ENCODE assay signal across 7 cellular contexts in the genomic region with DNA sequence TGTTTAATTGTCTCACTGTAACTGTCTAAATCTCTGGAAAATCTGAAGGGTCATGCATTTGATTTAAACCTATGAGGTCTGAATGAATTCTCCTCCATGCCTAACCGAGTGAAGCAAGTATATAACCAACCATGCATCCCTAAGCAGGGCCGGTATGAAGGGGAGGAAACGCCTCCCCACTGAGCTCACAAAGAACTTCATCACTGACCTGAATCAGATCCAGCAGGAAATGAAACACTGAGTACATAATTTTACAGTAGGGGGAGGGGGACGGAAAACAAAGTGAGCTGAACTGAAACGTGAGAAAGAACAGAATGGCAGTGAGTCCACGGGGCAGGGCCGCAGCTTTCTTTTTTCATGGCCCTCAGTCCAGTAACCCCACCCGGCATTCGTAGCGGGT.
DNase-seq lines count a peak whose midpoint lies in the region; ATAC-seq, FAIRE-seq and TF ChIP-seq lines count a peak whose summit lies in the region.
"Not testable (repeated sequence)": the region's sequence is repeated elsewhere in the genome, so short reads cannot be mapped to it uniquely, and the experiment has no call there.

No MANE protein-coding gene starts in this region.

- not testable (repeated sequence) for H3K79me2 ChIP-seq in SK-N-SH (ENCODE audit: insufficient read depth)

- POLR2A ChIA-PET in SK-N-SH (lab: Yijun Ruan, JAX), result not testable (repeated sequence)

- CTCF ChIA-PET in SK-N-SH (lab: Yijun Ruan, JAX), result not testable (repeated sequence)

- H2AFZ ChIP-seq in SK-N-SH (ENCODE audit: low read depth), result peak overlapping the region; percentile 85; the same call in 1 of the 2 replicates

- H4K20me1 ChIP-seq in SK-N-SH (ENCODE audit: insufficient read depth), result not testable (repeated sequence)

- H3K9me2 ChIP-seq in SK-N-SH, result not testable (repeated sequence)

- H3K27me3 ChIP-seq in SK-N-SH (ENCODE audit: insufficient read depth); bronchial epithelial cell (ENCODE audit: control insufficient read depth, insufficient read depth, low read length); heart right ventricle: not testable (repeated sequence)

- not testable (repeated sequence) for TF ChIP-seq EP300 in SK-N-SH (IDR thresholded peaks at IDR 0.05; ENCODE audit: borderline replicate concordance in 1 of 2, low read depth in 1 of 2, low read length in 1 of 2)

- not testable (repeated sequence) for ATAC-seq in heart right ventricle

- not testable (repeated sequence) for H3K9me3 ChIP-seq in SK-N-SH, heart right ventricle

- not testable (repeated sequence) for H3K4me3 ChIP-seq in SK-N-SH (ENCODE audit: low read depth in 2 of 2, low read length in 1 of 2); bronchial epithelial cell (ENCODE audit: low read depth, low read length); heart right ventricle; retinal pigment epithelial cell (ENCODE audit: low read length)

- H3K27ac ChIP-seq in SK-N-SH (ENCODE audit: low read depth in 2 of 2, low read length in 1 of 2) (peak overlapping the region in 1 of 2 experiments; percentile 56; a peak in 2 of 4 replicates), heart right ventricle (peak overlapping the region in 6 of 10 donors; percentile 34 to 73 (median 47))

- WGBS in SK-N-SH (ENCODE audit: low lambda C conversion rate), result 7% methylated on average over 7 of the region's 10 CpGs
- 43 to 74% methylated on average over 6 to 7 of the region's 10 CpGs for WGBS in heart right ventricle, 2 donors

- intact Hi-C loops in heart right ventricle (cut with DNase I), result not testable (repeated sequence)

- not testable (repeated sequence) for TF ChIP-seq RAD21 in SK-N-SH (IDR thresholded peaks at IDR 0.05; ENCODE audit: low read length)

- DNase-seq in Daoy (ENCODE audit: low read depth) (peak; percentile 72), HT-29 (ENCODE audit: low spot score) (peak; percentile 56), NCI-H460 (ENCODE audit: extremely low read depth, low read depth) (peak; percentile 40), bronchial epithelial cell (ENCODE audit: low read depth) (peak; percentile 10), heart right ventricle (peak in 1 of 2 donors; percentile 17), retinal pigment epithelial cell (ENCODE audit: low read depth) (peak; percentile 16)
- not testable (repeated sequence) for DNase-seq in SK-N-SH

- peak overlapping the region; percentile 51; the same call in 1 of the 2 replicates for H3K4me2 ChIP-seq in SK-N-SH

- not testable (repeated sequence) for H3K36me3 ChIP-seq in SK-N-SH (replicated peaks in 1 of 2; ENCODE audit: control insufficient read depth in 1 of 2, insufficient read depth in 2 of 2, low read length in 1 of 2); bronchial epithelial cell (ENCODE audit: control insufficient read depth, insufficient read depth, low read length); heart right ventricle

- not testable (repeated sequence) for TF ChIP-seq CTCF in SK-N-SH (IDR thresholded peaks at IDR 0.05); bronchial epithelial cell (IDR thresholded peaks at IDR 0.05; ENCODE audit: insufficient read depth, low read length, severe bottlenecking); heart right ventricle (IDR thresholded peaks at IDR 0.05); retinal pigment epithelial cell (conservative IDR thresholded peaks at IDR 0.05; ENCODE audit: low read depth, low read length)

- not testable (repeated sequence) for FAIRE-seq in bronchial epithelial cell (lab: Jason Lieb, UNC)

- H3K4me1 ChIP-seq in SK-N-SH (ENCODE audit: control insufficient read depth in 1 of 2, insufficient read depth in 2 of 2, low read depth in 1 of 2, low read length in 1 of 2); heart right ventricle: not testable (repeated sequence)

- H3K9ac ChIP-seq in SK-N-SH, result not testable (repeated sequence)

- H3F3A ChIP-seq in SK-N-SH (replicated peaks; ENCODE audit: insufficient read depth), result not testable (repeated sequence)

TF ChIP-seq in SK-N-SH, 30 proteins besides CTCF, POLR2A, EP300 and RAD21:
- TF ChIP-seq NFIC (IDR thresholded peaks at IDR 0.05; ENCODE audit: borderline replicate concordance), result 0 out of 2 replicates have a peak, but pooled peaks have one; percentile 7
- TF ChIP-seq TCF12 (IDR thresholded peaks at IDR 0.05), result 0 out of 2 replicates have a peak, but pooled peaks have one; percentile 12
TF ChIP-seq in SK-N-SH: peak in this region for 2; not testable (repeated sequence) for 28.
